Comparison of ENCODE assay signal across 14 cellular contexts in the genomic region with DNA sequence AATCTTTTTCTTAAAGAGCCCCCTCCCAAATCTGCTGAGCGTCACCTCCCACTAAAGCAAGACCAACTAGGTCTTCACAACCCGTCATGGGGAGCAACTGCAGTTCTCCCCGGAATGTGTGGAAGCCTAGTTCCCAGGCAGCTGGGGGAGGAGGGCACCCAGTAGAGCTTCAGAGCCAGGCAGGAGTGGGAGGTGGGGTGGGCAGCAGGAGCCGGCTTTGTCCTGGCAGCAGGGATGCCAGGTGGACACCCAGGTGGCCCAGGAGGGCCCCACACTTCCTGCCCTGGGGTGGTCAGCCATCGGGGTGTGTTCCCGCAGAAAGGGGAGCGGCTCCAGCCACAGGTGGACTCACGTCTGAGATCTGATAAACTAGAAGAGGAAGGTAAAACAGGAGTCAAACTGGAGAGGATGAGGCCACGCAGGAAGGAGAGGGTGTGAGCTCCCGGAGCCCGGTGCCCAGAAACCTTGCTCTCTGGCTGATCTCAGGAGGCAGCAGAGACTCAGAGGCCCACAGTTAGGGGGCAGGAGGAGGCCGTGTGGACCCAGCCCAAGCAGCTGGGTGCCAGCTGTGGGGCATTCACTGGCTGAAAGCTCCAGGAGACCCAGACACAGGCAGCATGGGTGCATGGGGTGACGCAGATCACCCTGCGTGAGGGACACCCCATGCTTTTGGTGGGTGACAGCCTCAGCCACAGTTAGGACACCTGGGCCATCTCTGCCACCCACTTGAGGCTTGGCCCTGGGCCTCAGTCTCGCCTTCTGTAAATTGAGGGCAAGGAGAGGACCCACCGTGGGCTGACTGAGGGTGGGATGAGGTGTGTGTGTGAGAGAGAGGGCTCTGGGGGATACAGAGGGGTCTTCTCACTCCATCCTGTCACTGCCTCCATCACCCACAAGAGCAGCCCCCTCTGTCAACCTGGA.
"Had no signal": no experiment of that assay in that cellular context is flagged by ENCODE, and none has a peak within 500 bp of the region (broad histone marks: within the 10 kb centered on the region; RNA-seq: fewer than 3 reads in every experiment).

No MANE protein-coding gene starts in this region.

- H3K27me3 ChIP-seq: vagina had no signal

- ATAC-seq: T-helper 17 cell had no signal

- H3K36me3 ChIP-seq: thoracic aorta, vagina had no signal

- H3K27ac ChIP-seq: parathyroid adenoma, thoracic aorta, vagina had no signal

- H3K4me1 ChIP-seq: parathyroid adenoma had no signal

- H3K9me3 ChIP-seq: thoracic aorta had no signal

- DNase-seq: activated CD4-positive, alpha-beta memory T cell treated with anti-CD3 and anti-CD28 coated beads, Interleukin-2, amount 10 ng/mL, durations not matched to agents 7 days and 5 days; activated CD4-positive, alpha-beta T cell treated with anti-CD3 and anti-CD28 coated beads for 1 hour; activated naive CD4-positive, alpha-beta T cell treated with anti-CD3 and anti-CD28 coated beads, Interleukin-2, amount 10 ng/mL, durations not matched to agents 7 days and 5 days; central memory CD4-positive, alpha-beta T cell; hippocampal formation; kidney glomerular epithelial cell; stimulated activated CD4-positive, alpha-beta T cell treated with anti-CD3 and anti-CD28 coated beads, Interleukin-4, amount 100 ng/mL, for 1 hour; stimulated activated naive CD8-positive, alpha-beta T cell treated with anti-CD3 and anti-CD28 coated beads, Interleukin-15, amount 100 ng/mL, for 72 hours; T-helper 17 cell had no signal

- H3K27ac Mint-ChIP-seq: activated CD4-positive, alpha-beta memory T cell treated with anti-CD3 and anti-CD28 coated beads, Interleukin-2, amount 10 ng/mL, durations not matched to agents 7 days and 5 days; activated naive CD4-positive, alpha-beta T cell treated with anti-CD3 and anti-CD28 coated beads, Interleukin-2, amount 10 ng/mL, durations not matched to agents 7 days and 5 days; dendritic cell treated with granulocyte-macrophage colony-stimulating factor and Interleukin-4, amounts not matched to agents 40 ng/mL and 50 ng/mL, for 4 days; T-helper 17 cell had no signal

- H3K4me3 Mint-ChIP-seq: activated CD4-positive, alpha-beta memory T cell treated with anti-CD3 and anti-CD28 coated beads, Interleukin-2, amount 10 ng/mL, durations not matched to agents 7 days and 5 days; activated naive CD4-positive, alpha-beta T cell treated with anti-CD3 and anti-CD28 coated beads, Interleukin-2, amount 10 ng/mL, durations not matched to agents 7 days and 5 days; dendritic cell treated with granulocyte-macrophage colony-stimulating factor and Interleukin-4, amounts not matched to agents 40 ng/mL and 50 ng/mL, for 4 days; stimulated activated naive CD8-positive, alpha-beta T cell treated with anti-CD3 and anti-CD28 coated beads, Interleukin-15, amount 100 ng/mL, for 72 hours; T-helper 17 cell had no signal

- H3K4me3 ChIP-seq: lung, thoracic aorta, vagina had no signal
